8 cellular contexts compared by ENCODE assay signal in genomic region chr7:106568680-106569499, GRCh38.
DNase-seq lines count a peak whose midpoint lies in the region; ATAC-seq, FAIRE-seq and TF ChIP-seq lines count a peak whose summit lies in the region.

No MANE protein-coding gene starts in this region.

- peaks cover 4% of the 10 kb centered on the region for H3K9me3 Mint-ChIP-seq in activated naive CD4-positive, alpha-beta T cell treated with anti-CD3 and anti-CD28 coated beads for 36 hours

- no peaks in the 10 kb centered on the region for H3K9me3 ChIP-seq in pancreas

- peaks cover 17% of the 10 kb centered on the region for H3K27me3 Mint-ChIP-seq in activated naive CD4-positive, alpha-beta T cell treated with anti-CD3 and anti-CD28 coated beads for 36 hours (ENCODE audit: low read depth)

- DNase-seq in activated naive CD4-positive, alpha-beta T cell treated with anti-CD3 and anti-CD28 coated beads for 36 hours: peak; percentile 26
- no peak for DNase-seq in activated naive CD4-positive, alpha-beta T cell treated with Interleukin-2 at 50 U/mL for 16 hours
- DNase-seq in NCI-H69 (lab: John Stamatoyannopoulos, UW): peak; percentile 100
- peak; percentile 96 for DNase-seq in dedifferentiated amniotic fluid mesenchymal stem cell (ENCODE audit: extremely low spot score)
- peak in 1 of 6 donors; percentile 64 for DNase-seq in pancreas
- no peak for DNase-seq in brain microvascular endothelial cell
- DNase-seq in urothelium cell line (ENCODE audit: low spot score): no peak

- H3K27ac Mint-ChIP-seq in activated naive CD4-positive, alpha-beta T cell treated with anti-CD3 and anti-CD28 coated beads for 36 hours: peak overlapping the region; percentile 86

- H3K4me1 ChIP-seq in pancreas: peaks cover 0 to 11% (median 0%) of the 10 kb centered on the region in 3 donors

- CTCF ChIA-PET in activated naive CD4-positive, alpha-beta T cell treated with anti-CD3 and anti-CD28 coated beads for 36 hours (lab: Charles Lee): interaction anchor here (1.0 to 1.5 kb wide), 2 partner anchors 92 to 168 kb away, joined by 4 to 6 read pairs; partner anchors contain the start of gene CCDC71L

- H3K27ac ChIP-seq in pancreas: no peak overlapping the region
- no peak overlapping the region for H3K27ac ChIP-seq in brain microvascular endothelial cell

- no peak overlapping the region for H3K4me3 Mint-ChIP-seq in activated naive CD4-positive, alpha-beta T cell treated with anti-CD3 and anti-CD28 coated beads for 36 hours

- ATAC-seq in pancreas: peak; percentile 48 to 86 (median 76)
- no peak for ATAC-seq in GM18511 (IDR thresholded peaks at IDR 0.05; ENCODE audit: unreplicated experiment)

- TF ChIP-seq CTCF in pancreas (IDR thresholded peaks at IDR 0.05) (no peak), brain microvascular endothelial cell (IDR thresholded peaks at IDR 0.05; ENCODE audit: low read depth, low read length, missing control alignments) (no peak)

- peaks cover 18% of the 10 kb centered on the region for H3K4me1 Mint-ChIP-seq in activated naive CD4-positive, alpha-beta T cell treated with anti-CD3 and anti-CD28 coated beads for 36 hours (ENCODE audit: low read depth)

- FAIRE-seq in pancreas (lab: Jason Lieb, UNC) (no peak), urothelium cell line (lab: Jason Lieb, UNC) (no peak)

- H3K27me3 ChIP-seq in pancreas (no peaks in the 10 kb centered on the region), brain microvascular endothelial cell (replicated peaks) (no peaks in the 10 kb centered on the region)

- intact Hi-C loops in activated naive CD4-positive, alpha-beta T cell treated with anti-CD3 and anti-CD28 coated beads for 36 hours (cut with micrococcal nuclease): no loop called here
- intact Hi-C loops in pancreas (cut with DNase I): no loop called here

- WGBS in pancreas, 2 donors: 50 to 52% methylated on average over 4 of the region's 4 CpGs

- H3K4me3 ChIP-seq in pancreas: no peak overlapping the region
- H3K4me3 ChIP-seq in brain microvascular endothelial cell (ENCODE audit: low read depth, low read length): no peak overlapping the region

- H3K36me3 Mint-ChIP-seq in activated naive CD4-positive, alpha-beta T cell treated with anti-CD3 and anti-CD28 coated beads for 36 hours (ENCODE audit: low read depth): peaks cover 3% of the 10 kb centered on the region

- H3K36me3 ChIP-seq in pancreas: no peaks in the 10 kb centered on the region
- H3K36me3 ChIP-seq in brain microvascular endothelial cell (replicated peaks): no peaks in the 10 kb centered on the region

- in situ Hi-C loops in brain microvascular endothelial cell (cut with HindIII; ENCODE audit: low pct_ligation_motif_present, low sequenced_read_pairs): no loop called here

Comparison
In these comparisons a context has a peak if more than half of its experiments do, and no peak if none do; other contexts are left out.
1. DNase-seq: peak in activated naive CD4-positive, alpha-beta T cell treated with anti-CD3 and anti-CD28 coated beads for 36 hours (single experiment), NCI-H69 (single experiment) and dedifferentiated amniotic fluid mesenchymal stem cell (single experiment); none in activated naive CD4-positive, alpha-beta T cell treated with Interleukin-2 at 50 U/mL for 16 hours (single experiment), brain microvascular endothelial cell (single experiment) and urothelium cell line (single experiment).